ENCODE assay signal across 1 cellular context in genomic region chr6:4021133-4021861, GRCh38.
TF ChIP-seq lines count a peak whose summit lies in the region.

No MANE protein-coding gene starts in this region.

TF ChIP-seq in GM12878, 131 proteins besides CTCF, POLR2A, EP300 and RAD21 (continued from another document):
- TF ChIP-seq ZBTB33 (IDR thresholded peaks at IDR 0.05) (no peak; the same call in 1 of the 2 replicates), MEF2A (IDR thresholded peaks at IDR 0.05; ENCODE audit: insufficient read depth, low read depth, low read length) (no peak), TBL1XR1 (IDR thresholded peaks at IDR 0.05; ENCODE audit: low read depth, low read length) (no peak), ZNF24 (IDR thresholded peaks at IDR 0.05) (no peak), KAT2A (conservative IDR thresholded peaks at IDR 0.05; ENCODE audit: control insufficient read depth, low read depth, low read length) (no peak), KLF5 (IDR thresholded peaks at IDR 0.05; ENCODE audit: partially characterized antibody) (no peak), PRDM15 (CRISPR knock-in tag; IDR thresholded peaks at IDR 0.05) (no peak), ATF2 (IDR thresholded peaks at IDR 0.05; ENCODE audit: low read length) (no peak), FOS (IDR thresholded peaks at IDR 0.05; ENCODE audit: borderline replicate concordance, extremely low read depth, insufficient read length) (no peak), BACH1 (IDR thresholded peaks at IDR 0.05; ENCODE audit: borderline replicate concordance) (peak; percentile 55), TAF1 (IDR thresholded peaks at IDR 0.05; ENCODE audit: borderline replicate concordance, low read depth, low read length) (peak; percentile 75; the same call in 1 of the 2 replicates), CBX5 (IDR thresholded peaks at IDR 0.05; ENCODE audit: low read depth) (0 out of 2 replicates have a peak, but pooled peaks have one; percentile 62), CBFB (IDR thresholded peaks at IDR 0.05; ENCODE audit: low read depth) (peak; percentile 52; the same call in 1 of the 2 replicates), NBN (IDR thresholded peaks at IDR 0.05) (peak; percentile 74), ZNF622 (IDR thresholded peaks at IDR 0.05) (no peak), JUND (IDR thresholded peaks at IDR 0.05; ENCODE audit: low read depth, low read length) (no peak), RAD51 (IDR thresholded peaks at IDR 0.05) (no peak), YY1 (IDR thresholded peaks at IDR 0.05; ENCODE audit: low read depth, low read length) (peak; percentile 95), USF1 (IDR thresholded peaks at IDR 0.05; ENCODE audit: borderline replicate concordance, extremely low read length, insufficient read depth, low read depth, low read length) (no peak), SREBF2 (IDR thresholded peaks at IDR 0.05; ENCODE audit: low read length) (no peak), E2F8 (IDR thresholded peaks at IDR 0.05; ENCODE audit: low read depth, partially characterized antibody) (peak; percentile 90), GABPA (IDR thresholded peaks at IDR 0.05; ENCODE audit: low read depth) (peak; percentile 93), IRF4 (IDR thresholded peaks at IDR 0.05; ENCODE audit: low read depth, low read length) (no peak), RB1 (IDR thresholded peaks at IDR 0.05; ENCODE audit: borderline replicate concordance) (peak; percentile 94), ZNF217 (IDR thresholded peaks at IDR 0.05) (no peak), MXI1 (IDR thresholded peaks at IDR 0.05; ENCODE audit: low read depth, low read length) (peak; percentile 45), ZBTB40 (IDR thresholded peaks at IDR 0.05; ENCODE audit: borderline replicate concordance) (peak; percentile 89), SMC3 (IDR thresholded peaks at IDR 0.05; ENCODE audit: borderline replicate concordance, low read length) (0 out of 2 replicates have a peak, but pooled peaks have one; percentile 7), SMAD5 (IDR thresholded peaks at IDR 0.05; ENCODE audit: low read depth) (peak; percentile 59; the same call in 1 of the 2 replicates), IRF5 (IDR thresholded peaks at IDR 0.05; ENCODE audit: borderline replicate concordance) (no peak), STAT1 (conservative IDR thresholded peaks at IDR 0.05) (no peak; the same call in 1 of the 2 replicates), MTA2 (IDR thresholded peaks at IDR 0.05; ENCODE audit: low read depth) (peak; percentile 49; the same call in 1 of the 2 replicates), SIX5 (IDR thresholded peaks at IDR 0.05; ENCODE audit: low read depth, low read length, severe bottlenecking) (peak; percentile 30), FOXM1 (IDR thresholded peaks at IDR 0.05; ENCODE audit: low read depth, low read length) (no peak; the same call in 1 of the 2 replicates), SUZ12 (IDR thresholded peaks at IDR 0.05; ENCODE audit: unreplicated experiment) (no peak), BRCA1 (IDR thresholded peaks at IDR 0.05; ENCODE audit: low read depth, low read length) (no peak), YBX1 (IDR thresholded peaks at IDR 0.05) (no peak), ZBED1 (IDR thresholded peaks at IDR 0.05; ENCODE audit: borderline replicate concordance) (peak; percentile 45; the same call in 1 of the 2 replicates), MYC (IDR thresholded peaks at IDR 0.05; ENCODE audit: insufficient read depth, insufficient read length, insufficient replicate concordance, low read length, severe bottlenecking) (no peak), RELB (IDR thresholded peaks at IDR 0.05; ENCODE audit: low read depth) (peak; percentile 82), CBX3 (IDR thresholded peaks at IDR 0.05; ENCODE audit: borderline replicate concordance, low read depth) (no peak), ATF3 (IDR thresholded peaks at IDR 0.05; ENCODE audit: borderline replicate concordance, extremely low read depth, low read depth, low read length) (no peak), SUPT20H (IDR thresholded peaks at IDR 0.05; ENCODE audit: borderline replicate concordance, control insufficient read depth, low read depth, low read length) (no peak), RFX5 (IDR thresholded peaks at IDR 0.05; ENCODE audit: low read depth, low read length) (no peak), RBBP5 (conservative IDR thresholded peaks at IDR 0.05) (no peak)
